18 cellular contexts compared by ENCODE assay signal in genomic region chr12:53951577-53952334, GRCh38. TPM values are rescaled to one million over a fixed set of nuclear protein-coding genes. Genes with fewer than 3 reads are reported as not detected.
DNase-seq lines count a peak whose midpoint lies in the region; ATAC-seq, FAIRE-seq and TF ChIP-seq lines count a peak whose summit lies in the region.
"Had no signal": no experiment of that assay in that cellular context is flagged by ENCODE, and none has a peak within 500 bp of the region (broad histone marks: within the 10 kb centered on the region; RNA-seq: fewer than 3 reads in every experiment).

No MANE protein-coding gene starts in this region.

- H3K79me2 ChIP-seq in HepG2 (ENCODE audit: insufficient read depth, low read length) = no peaks in the 10 kb centered on the region
- H3K79me2 ChIP-seq in H1 (ENCODE audit: control insufficient read depth in 1 of 2, insufficient read depth in 2 of 2, low read length in 2 of 2) = no peaks in the 10 kb centered on the region

- H2AFZ ChIP-seq in HepG2 (ENCODE audit: low read length) = no peak overlapping the region
- no peak overlapping the region for H2AFZ ChIP-seq in H1 (ENCODE audit: low read length)

- H4K5ac ChIP-seq in H1 (ENCODE audit: insufficient read length, low read depth, low read length) = no peak overlapping the region

- no peaks in the 10 kb centered on the region for H3K79me1 ChIP-seq in H1 (ENCODE audit: low read depth, low read length)

- CTCF ChIA-PET in HepG2 (lab: Yijun Ruan, JAX; ENCODE audit: low intra/inter-chr PET ratio, low total read pairs) = no interaction called here
- CTCF ChIA-PET in H1 (lab: Charles Lee; ENCODE audit: partially characterized antibody) = interaction anchor here (0.6 to 5.6 kb wide), 14 partner anchors 10 to 903 kb away, joined by 3 to 40 read pairs (median 5); partner anchors contain the start of gene HOXC10

- no peak overlapping the region for H2BK120ac ChIP-seq in H1 (replicated peaks; ENCODE audit: low read depth, low read length)

- H3K27me3 ChIP-seq in HepG2 (ENCODE audit: control insufficient read depth in 1 of 2, insufficient read depth in 2 of 2, low read length in 2 of 2) = peaks cover 20 to 87% of the 10 kb centered on the region in 2 experiments
- peaks cover 15 to 65% of the 10 kb centered on the region in 2 donors for H3K27me3 ChIP-seq in right lobe of liver
- peaks cover 99 to 100% (median 100%) of the 10 kb centered on the region in 4 experiments for H3K27me3 ChIP-seq in H1 (replicated peaks in 1 of 4; ENCODE audit: control insufficient read depth in 3 of 4, extremely low read depth in 1 of 4, insufficient read depth in 3 of 4, low read length in 3 of 4)

- H3K36me3 ChIP-seq in HepG2 (replicated peaks in 1 of 2; ENCODE audit: control insufficient read depth in 1 of 2, insufficient read depth in 2 of 2, low read length in 2 of 2) (no peaks in the 10 kb centered on the region), right lobe of liver (no peaks in the 10 kb centered on the region), H1 (ENCODE audit: control insufficient read depth in 2 of 4, insufficient read depth in 4 of 4, low read length in 3 of 4) (peaks cover 0 to 9% (median 0%) of the 10 kb centered on the region in 4 experiments; a peak in 1 of 8 replicates)
- H3K36me3 ChIP-seq: ascending aorta, gastroesophageal sphincter, lower lobe of right lung had no signal

- no peaks in the 10 kb centered on the region for H3K23me2 ChIP-seq in H1 (ENCODE audit: low read depth, low read length)

- BruUV-seq in HepG2 (replicated peaks; lab: Mats Ljungman, UMichigan) = no TSS peak

- H3K27ac ChIP-seq in HepG2 (ENCODE audit: extremely low read length, insufficient read depth, low read length) (no peak overlapping the region), right lobe of liver (no peak overlapping the region), H1 (ENCODE audit: low read depth, low read length) (no peak overlapping the region)
- H3K27ac ChIP-seq: ascending aorta, gastroesophageal sphincter, lower lobe of right lung had no signal

- H3K23ac ChIP-seq in H1 (ENCODE audit: insufficient read length) = no peak overlapping the region

- H2BK5ac ChIP-seq in H1 (ENCODE audit: low read depth, low read length) = no peak overlapping the region

- no peak overlapping the region for H3K4me2 ChIP-seq in HepG2 (ENCODE audit: low read depth, low read length)
- H3K4me2 ChIP-seq in H1 (ENCODE audit: insufficient read depth in 1 of 2, low read depth in 2 of 2, low read length in 2 of 2) = no peak overlapping the region

- H3K4me3 ChIP-seq in HepG2 (replicated peaks in 1 of 3; ENCODE audit: insufficient read depth in 1 of 3, low read depth in 2 of 3, low read length in 3 of 3) (no peak overlapping the region), right lobe of liver (no peak overlapping the region), H1 (ENCODE audit: extremely low read depth in 1 of 4, insufficient read depth in 2 of 4, low read depth in 3 of 4, low read length in 4 of 4) (no peak overlapping the region)
- H3K4me3 ChIP-seq: ascending aorta, gastroesophageal sphincter, lower lobe of right lung had no signal

- FAIRE-seq in HepG2 (lab: Jason Lieb, UNC) (no peak), H1 (lab: Jason Lieb, UNC) (no peak)
- FAIRE-seq: colon, D721Med had no signal

- peaks cover 5% of the 10 kb centered on the region; the same call in 1 of the 2 replicates for H4K20me1 ChIP-seq in HepG2 (ENCODE audit: insufficient read depth, low read length)
- H4K20me1 ChIP-seq in H1 (replicated peaks in 1 of 2; ENCODE audit: control insufficient read depth in 1 of 2, insufficient read depth in 2 of 2, low read length in 2 of 2) = peaks cover 25 to 47% of the 10 kb centered on the region in 2 experiments

- in situ Hi-C loops in HepG2 (cut with HindIII; ENCODE audit: extremely low pct_ligation_motif_present, low pct_unique_long_range_greater_than_20kb) = no loop called here

- 37% methylated on average over 15 of the region's 47 CpGs for WGBS in HepG2 (ENCODE audit: low lambda C conversion rate)
- WGBS in right lobe of liver (ENCODE audit: insufficient coverage, low coverage, low lambda C conversion rate, missing lambda C conversion rate) = 6% methylated on average over 8 of the region's 47 CpGs
- 13% methylated on average over 44 of the region's 47 CpGs; no CpG with 5 or more reads in 1 of the 2 experiments for WGBS in H1 (ENCODE audit: extremely low coverage in 1 of 2, insufficient coverage in 1 of 2, insufficient read length in 1 of 2, insufficient replicate concordance in 2 of 2, low coverage in 1 of 2, low lambda C conversion rate in 2 of 2, missing lambda C conversion rate in 1 of 2), 2 experiments

- H4K91ac ChIP-seq in H1 (replicated peaks; ENCODE audit: insufficient read length, low read length) = no peak overlapping the region

- TF ChIP-seq CTCF in HepG2 (CRISPR knock-in tag; IDR thresholded peaks at IDR 0.05) (no peak), right lobe of liver (IDR thresholded peaks at IDR 0.05) (no peak), H1 (IDR thresholded peaks at IDR 0.05; ENCODE audit: control extremely low read depth in 1 of 3, insufficient read depth in 1 of 3, low read depth in 1 of 3, low read length in 3 of 3) (no peak)

- H4K8ac ChIP-seq in H1 (ENCODE audit: extremely low read depth, insufficient read depth, low read length) = no peak overlapping the region

- TF ChIP-seq POLR2A in HepG2 (IDR thresholded peaks at IDR 0.05; ENCODE audit: insufficient read depth in 1 of 2, low read depth in 2 of 2, low read length in 2 of 2) (no peak), right lobe of liver (IDR thresholded peaks at IDR 0.05) (no peak), H1 (IDR thresholded peaks at IDR 0.05; ENCODE audit: control extremely low read depth in 1 of 2, low read depth in 2 of 2, low read length in 2 of 2) (no peak)

- H3K9ac ChIP-seq in HepG2 (ENCODE audit: insufficient read depth, low read depth, low read length) (no peak overlapping the region), H1 (replicated peaks in 1 of 4; ENCODE audit: extremely low read depth in 1 of 4, low read depth in 3 of 4, low read length in 3 of 4) (no peak overlapping the region)

- no peak overlapping the region for H3K14ac ChIP-seq in H1 (ENCODE audit: insufficient read length)

- peak overlapping the region; percentile 94 for H2BK12ac ChIP-seq in H1 (ENCODE audit: low read depth, low read length)

- intact Hi-C loops in HepG2 (cut with micrococcal nuclease; ENCODE audit: unreplicated experiment) (no loop called here), right lobe of liver (cut with DNase I) (no loop called here)

- H2BK15ac ChIP-seq in H1 (ENCODE audit: low read length) = no peak overlapping the region

- H3K9me3 ChIP-seq in HepG2 (ENCODE audit: low read length) (no peaks in the 10 kb centered on the region), right lobe of liver (no peaks in the 10 kb centered on the region), H1 (ENCODE audit: insufficient read depth in 2 of 2, low read depth in 1 of 2, low read length in 1 of 2) (no peaks in the 10 kb centered on the region; a peak in 1 of 4 replicates)
- H3K9me3 ChIP-seq: ascending aorta, lower lobe of right lung had no signal

- no peak for TF ChIP-seq EP300 in HepG2 (IDR thresholded peaks at IDR 0.05; ENCODE audit: low read depth in 2 of 2, low read length in 2 of 2)
- TF ChIP-seq EP300 in HepG2 (CRISPR knock-in tag; IDR thresholded peaks at IDR 0.05; ENCODE audit: borderline replicate concordance) = no peak
- TF ChIP-seq EP300 in H1 (IDR thresholded peaks at IDR 0.05; ENCODE audit: borderline replicate concordance in 1 of 2, low read depth in 2 of 2, low read length in 2 of 2) = no peak

- H3K4me1 ChIP-seq in HepG2 (ENCODE audit: insufficient read depth, low read length) (peaks cover 27% of the 10 kb centered on the region), right lobe of liver (peaks cover 0 to 3% (median 0%) of the 10 kb centered on the region in 4 donors), H1 (replicated peaks in 1 of 4; ENCODE audit: control insufficient read depth in 3 of 4, insufficient read depth in 4 of 4, low read length in 3 of 4) (peaks cover 0 to 19% (median 4%) of the 10 kb centered on the region in 4 experiments; a peak in 6 of 7 replicates)
- H3K4me1 ChIP-seq: lower lobe of right lung had no signal

- no peak overlapping the region for H3K56ac ChIP-seq in H1 (replicated peaks; ENCODE audit: insufficient read length, low read depth, low read length)

- no peak overlapping the region for H3K4ac ChIP-seq in H1 (replicated peaks; ENCODE audit: insufficient read length, low read depth, low read length)

- DNase-seq in HepG2 (ENCODE audit: low spot score) = no peak
- no peak for DNase-seq in right lobe of liver
- DNase-seq in H1 (ENCODE audit: low read depth in 1 of 2, low spot score in 2 of 2) = peak in 1 of 2 experiments; percentile 69
- DNase-seq in foreskin melanocyte = no peak
- no peak for DNase-seq in SIG-M5 (lab: John Stamatoyannopoulos, UW)
- DNase-seq in NCI-H226 = no peak
- DNase-seq: activated CD4-positive, alpha-beta T cell treated with anti-CD3 and anti-CD28 coated beads for 36 hours; GDM1; GOT3; lower lobe of right lung; NCI-H1417 treated with DMSO at 0.1 percent for 48 hours; T1000 had no signal

- no peak overlapping the region for H2AK5ac ChIP-seq in H1 (ENCODE audit: low read depth, low read length)

- POLR2A ChIA-PET in HepG2 (lab: Yijun Ruan, JAX) (no interaction called here), H1 (lab: Charles Lee; ENCODE audit: partially characterized antibody) (interaction anchor here (1.1 to 3.2 kb wide), 2 partner anchors 9 to 13 kb away, joined by 3 to 12 read pairs; partner anchors contain the start of gene HOXC13)

- H3K18ac ChIP-seq in H1 (ENCODE audit: extremely low read depth, low read length) = no peak overlapping the region

- no peak overlapping the region for H2BK20ac ChIP-seq in H1 (ENCODE audit: low read length)

- ATAC-seq in HepG2 (no peak), right lobe of liver (no peak)
- ATAC-seq: activated CD4-positive, alpha-beta T cell treated with anti-CD3 and anti-CD28 coated beads for 36 hours; activated T-helper 17 cell treated with anti-CD3 and anti-CD28 coated beads, Interleukin-2, amount 50 U/mL, for 72 hours; gastroesophageal sphincter; lower lobe of right lung; Right ventricle myocardium inferior had no signal

- TF ChIP-seq RAD21 in HepG2 (CRISPR knock-in tag; IDR thresholded peaks at IDR 0.05) (no peak), H1 (IDR thresholded peaks at IDR 0.05 in 1 of 2, conservative IDR thresholded peaks at IDR 0.05 in 1 of 2; ENCODE audit: low read depth in 2 of 2, low read length in 2 of 2) (no peak)

RNA-seq across cellular contexts. Expression of gene HOXC12, which starts 2.9 kb away (rescaled TPM):
- total RNA-seq in HepG2 (2016; rRNA removed; fragmentation: Illumina TruSeq; extraction: Trizol) (not detected in 2 replicates), right lobe of liver (not detected)
- not detected in 2 replicates for total RNA-seq in HepG2 (2016; cell fraction: cytosol; rRNA removed; fragmentation: Illumina TruSeq; extraction: Trizol; ENCODE audit: low read depth)
- not detected in 2 replicates for total RNA-seq in HepG2 (2016; cell fraction: insoluble cytoplasmic fraction; rRNA removed; fragmentation: Illumina TruSeq; extraction: Trizol)
- not detected in 2 replicates for total RNA-seq in HepG2 (2016; cell fraction: membrane; rRNA removed; fragmentation: Illumina TruSeq; extraction: Trizol)
- total RNA-seq in HepG2 (2016; cell fraction: nucleus; rRNA removed; fragmentation: Illumina TruSeq; extraction: Trizol) = not detected in 2 replicates
- polyA plus RNA-seq in HepG2 (2011; rRNA removed) (not detected in 2 replicates), H1 (2011; rRNA removed) (not detected in 2 replicates)
- not detected in 2 replicates for polyA plus RNA-seq in HepG2 (2011; cell fraction: cytosol; rRNA removed)
- not detected in 2 replicates for polyA plus RNA-seq in HepG2 (2011; cell fraction: nucleus; rRNA removed)
- not detected in 2 replicates for polyA plus RNA-seq in HepG2 (2012)
- not detected in 2 replicates for polyA plus RNA-seq in HepG2 (2016; cell fraction: cytosol; fragmentation: Illumina TruSeq; extraction: Trizol; ENCODE audit: low read depth)
- polyA plus RNA-seq in HepG2 (2016; cell fraction: insoluble cytoplasmic fraction; fragmentation: Illumina TruSeq; extraction: Trizol; ENCODE audit: low read depth) = not detected in 2 replicates
- not detected in 2 replicates for polyA plus RNA-seq in HepG2 (2016; cell fraction: membrane; fragmentation: Illumina TruSeq; extraction: Trizol; ENCODE audit: low read depth)
- not detected in 2 replicates for polyA plus RNA-seq in HepG2 (2016; cell fraction: nucleus; fragmentation: Illumina TruSeq; extraction: Trizol; ENCODE audit: insufficient read depth, low read depth)
- not detected in 2 replicates for polyA minus RNA-seq in HepG2 (2011; rRNA and poly(A)+ RNA removed; ENCODE audit: low replicate concordance)
- polyA minus RNA-seq in HepG2 (2011; cell fraction: cytosol; rRNA and poly(A)+ RNA removed) = not detected in 2 replicates
- polyA minus RNA-seq in HepG2 (2011; cell fraction: nucleus; rRNA and poly(A)+ RNA removed) = not detected in 2 replicates
- not detected in 2 replicates for total RNA-seq in H1 (2021; fragmentation: NEBNext Ultra II Directional; extraction: Animal tissue kit (Norgen Biotek cat#: 25700))
- polyA plus RNA-seq in H1 (2011; cell fraction: cytosol; rRNA removed) = not detected
- not detected for polyA plus RNA-seq in H1 (2011; cell fraction: nucleus; rRNA removed)
- not detected in 4 replicates for polyA plus RNA-seq in H1 (2012, experiment 1 of 2)
- not detected for polyA plus RNA-seq in H1 (2012, experiment 2 of 2)
- not detected for polyA plus RNA-seq in H1 (2013, experiment 1 of 2)
- polyA plus RNA-seq in H1 (2013, experiment 2 of 2) = not detected
- polyA minus RNA-seq in H1 (2011; rRNA and poly(A)+ RNA removed) = not detected in 2 replicates
- not detected for polyA minus RNA-seq in H1 (2011; cell fraction: cytosol; rRNA and poly(A)+ RNA removed)
- polyA minus RNA-seq in H1 (2011; cell fraction: nucleus; rRNA and poly(A)+ RNA removed) = not detected
- total RNA-seq: activated CD4-positive, alpha-beta T cell treated with anti-CD3 and anti-CD28 coated beads for 36 hours; activated T-helper 17 cell treated with anti-CD3 and anti-CD28 coated beads, Interleukin-2, amount 50 U/mL, for 72 hours; ascending aorta; gastroesophageal sphincter; lower lobe of right lung; Right ventricle myocardium inferior had no signal

RNA-seq across cellular contexts. Expression of gene HOXC13, which starts 13.1 kb away (rescaled TPM):
- 0.07 TPM in 2 replicates for total RNA-seq in HepG2 (2016; rRNA removed; fragmentation: Illumina TruSeq; extraction: Trizol)
- not detected in 2 replicates for total RNA-seq in HepG2 (2016; cell fraction: cytosol; rRNA removed; fragmentation: Illumina TruSeq; extraction: Trizol; ENCODE audit: low read depth)
- total RNA-seq in HepG2 (2016; cell fraction: insoluble cytoplasmic fraction; rRNA removed; fragmentation: Illumina TruSeq; extraction: Trizol) = not detected in 2 replicates
- 0.10 TPM in 1 of 2 replicates, not detected in the other for total RNA-seq in HepG2 (2016; cell fraction: membrane; rRNA removed; fragmentation: Illumina TruSeq; extraction: Trizol)
- not detected in 2 replicates for total RNA-seq in HepG2 (2016; cell fraction: nucleus; rRNA removed; fragmentation: Illumina TruSeq; extraction: Trizol)
- not detected in 2 replicates for polyA plus RNA-seq in HepG2 (2011; rRNA removed)
- polyA plus RNA-seq in HepG2 (2011; cell fraction: cytosol; rRNA removed) = not detected in 2 replicates
- polyA plus RNA-seq in HepG2 (2011; cell fraction: nucleus; rRNA removed) = not detected in 2 replicates
- not detected in 2 replicates for polyA plus RNA-seq in HepG2 (2012)
- polyA plus RNA-seq in HepG2 (2016; cell fraction: cytosol; fragmentation: Illumina TruSeq; extraction: Trizol; ENCODE audit: low read depth) = not detected in 2 replicates
- polyA plus RNA-seq in HepG2 (2016; cell fraction: insoluble cytoplasmic fraction; fragmentation: Illumina TruSeq; extraction: Trizol; ENCODE audit: low read depth) = not detected in 2 replicates
- polyA plus RNA-seq in HepG2 (2016; cell fraction: membrane; fragmentation: Illumina TruSeq; extraction: Trizol; ENCODE audit: low read depth) = not detected in 2 replicates
- not detected in 2 replicates for polyA plus RNA-seq in HepG2 (2016; cell fraction: nucleus; fragmentation: Illumina TruSeq; extraction: Trizol; ENCODE audit: insufficient read depth, low read depth)
- 0.10 and 9.6 TPM in 2 replicates for polyA minus RNA-seq in HepG2 (2011; rRNA and poly(A)+ RNA removed; ENCODE audit: low replicate concordance)
- polyA minus RNA-seq in HepG2 (2011; cell fraction: cytosol; rRNA and poly(A)+ RNA removed) = not detected in 2 replicates
- polyA minus RNA-seq in HepG2 (2011; cell fraction: nucleus; rRNA and poly(A)+ RNA removed) = not detected in 2 replicates
- total RNA-seq in right lobe of liver = not detected
- total RNA-seq in H1 (2021; fragmentation: NEBNext Ultra II Directional; extraction: Animal tissue kit (Norgen Biotek cat#: 25700)) = 0.13 TPM in 1 of 2 replicates, not detected in the other
- 0.02 TPM in 1 of 2 replicates, not detected in the other for polyA plus RNA-seq in H1 (2011; rRNA removed)
- not detected for polyA plus RNA-seq in H1 (2011; cell fraction: cytosol; rRNA removed)
- polyA plus RNA-seq in H1 (2011; cell fraction: nucleus; rRNA removed) = not detected
- not detected in 4 replicates for polyA plus RNA-seq in H1 (2012, experiment 1 of 2)
- 0.10 TPM for polyA plus RNA-seq in H1 (2012, experiment 2 of 2)
- 0.02 TPM for polyA plus RNA-seq in H1 (2013, experiment 1 of 2)
- polyA plus RNA-seq in H1 (2013, experiment 2 of 2) = not detected
- polyA minus RNA-seq in H1 (2011; rRNA and poly(A)+ RNA removed) = not detected in 2 replicates
- polyA minus RNA-seq in H1 (2011; cell fraction: cytosol; rRNA and poly(A)+ RNA removed) = not detected
- not detected for polyA minus RNA-seq in H1 (2011; cell fraction: nucleus; rRNA and poly(A)+ RNA removed)
- total RNA-seq: activated CD4-positive, alpha-beta T cell treated with anti-CD3 and anti-CD28 coated beads for 36 hours; activated T-helper 17 cell treated with anti-CD3 and anti-CD28 coated beads, Interleukin-2, amount 50 U/mL, for 72 hours; ascending aorta; gastroesophageal sphincter; lower lobe of right lung; Right ventricle myocardium inferior had no signal

RNA-seq across cellular contexts. Expression of gene HOXC11, which starts 21.2 kb away (rescaled TPM):
- total RNA-seq in HepG2 (2016; rRNA removed; fragmentation: Illumina TruSeq; extraction: Trizol) (not detected in 2 replicates), right lobe of liver (not detected)
- not detected in 2 replicates for total RNA-seq in HepG2 (2016; cell fraction: cytosol; rRNA removed; fragmentation: Illumina TruSeq; extraction: Trizol; ENCODE audit: low read depth)
- not detected in 2 replicates for total RNA-seq in HepG2 (2016; cell fraction: insoluble cytoplasmic fraction; rRNA removed; fragmentation: Illumina TruSeq; extraction: Trizol)
- not detected in 2 replicates for total RNA-seq in HepG2 (2016; cell fraction: membrane; rRNA removed; fragmentation: Illumina TruSeq; extraction: Trizol)
- total RNA-seq in HepG2 (2016; cell fraction: nucleus; rRNA removed; fragmentation: Illumina TruSeq; extraction: Trizol) = not detected in 2 replicates
- polyA plus RNA-seq in HepG2 (2011; rRNA removed) (not detected in 2 replicates), H1 (2011; rRNA removed) (not detected in 2 replicates)
- not detected in 2 replicates for polyA plus RNA-seq in HepG2 (2011; cell fraction: cytosol; rRNA removed)
- polyA plus RNA-seq in HepG2 (2011; cell fraction: nucleus; rRNA removed) = not detected in 2 replicates
- polyA plus RNA-seq in HepG2 (2012) = not detected in 2 replicates
- polyA plus RNA-seq in HepG2 (2016; cell fraction: cytosol; fragmentation: Illumina TruSeq; extraction: Trizol; ENCODE audit: low read depth) = not detected in 2 replicates
- polyA plus RNA-seq in HepG2 (2016; cell fraction: insoluble cytoplasmic fraction; fragmentation: Illumina TruSeq; extraction: Trizol; ENCODE audit: low read depth) = not detected in 2 replicates
- not detected in 2 replicates for polyA plus RNA-seq in HepG2 (2016; cell fraction: membrane; fragmentation: Illumina TruSeq; extraction: Trizol; ENCODE audit: low read depth)
- polyA plus RNA-seq in HepG2 (2016; cell fraction: nucleus; fragmentation: Illumina TruSeq; extraction: Trizol; ENCODE audit: insufficient read depth, low read depth) = not detected in 2 replicates
- polyA minus RNA-seq in HepG2 (2011; rRNA and poly(A)+ RNA removed; ENCODE audit: low replicate concordance) = 8.8 TPM in 1 of 2 replicates, not detected in the other
- polyA minus RNA-seq in HepG2 (2011; cell fraction: cytosol; rRNA and poly(A)+ RNA removed) = 0.30 TPM in 1 of 2 replicates, not detected in the other
- polyA minus RNA-seq in HepG2 (2011; cell fraction: nucleus; rRNA and poly(A)+ RNA removed) = 0.13 TPM in 1 of 2 replicates, not detected in the other
- total RNA-seq in H1 (2021; fragmentation: NEBNext Ultra II Directional; extraction: Animal tissue kit (Norgen Biotek cat#: 25700)) = not detected in 2 replicates
- not detected for polyA plus RNA-seq in H1 (2011; cell fraction: cytosol; rRNA removed)
- not detected for polyA plus RNA-seq in H1 (2011; cell fraction: nucleus; rRNA removed)
- not detected in 4 replicates for polyA plus RNA-seq in H1 (2012, experiment 1 of 2)
- polyA plus RNA-seq in H1 (2012, experiment 2 of 2) = not detected
- polyA plus RNA-seq in H1 (2013, experiment 1 of 2) = not detected
- not detected for polyA plus RNA-seq in H1 (2013, experiment 2 of 2)
- polyA minus RNA-seq in H1 (2011; rRNA and poly(A)+ RNA removed) = not detected in 2 replicates
- polyA minus RNA-seq in H1 (2011; cell fraction: cytosol; rRNA and poly(A)+ RNA removed) = 0.88 TPM
- polyA minus RNA-seq in H1 (2011; cell fraction: nucleus; rRNA and poly(A)+ RNA removed) = 0.40 TPM
- total RNA-seq: activated CD4-positive, alpha-beta T cell treated with anti-CD3 and anti-CD28 coated beads for 36 hours; activated T-helper 17 cell treated with anti-CD3 and anti-CD28 coated beads, Interleukin-2, amount 50 U/mL, for 72 hours; gastroesophageal sphincter; lower lobe of right lung; Right ventricle myocardium inferior had no signal

RNA-seq across cellular contexts. Expression of gene HOTAIR, which starts 23.0 kb away (rescaled TPM):
- not detected in 2 replicates for total RNA-seq in HepG2 (2016; rRNA removed; fragmentation: Illumina TruSeq; extraction: Trizol)
- not detected in 2 replicates for total RNA-seq in HepG2 (2016; cell fraction: cytosol; rRNA removed; fragmentation: Illumina TruSeq; extraction: Trizol; ENCODE audit: low read depth)
- total RNA-seq in HepG2 (2016; cell fraction: insoluble cytoplasmic fraction; rRNA removed; fragmentation: Illumina TruSeq; extraction: Trizol) = not detected in 2 replicates
- total RNA-seq in HepG2 (2016; cell fraction: membrane; rRNA removed; fragmentation: Illumina TruSeq; extraction: Trizol) = not detected in 2 replicates
- total RNA-seq in HepG2 (2016; cell fraction: nucleus; rRNA removed; fragmentation: Illumina TruSeq; extraction: Trizol) = not detected in 2 replicates
- not detected in 2 replicates for polyA plus RNA-seq in HepG2 (2011; rRNA removed)
- not detected in 2 replicates for polyA plus RNA-seq in HepG2 (2011; cell fraction: cytosol; rRNA removed)
- not detected in 2 replicates for polyA plus RNA-seq in HepG2 (2011; cell fraction: nucleus; rRNA removed)
- polyA plus RNA-seq in HepG2 (2012) = not detected in 2 replicates
- not detected in 2 replicates for polyA plus RNA-seq in HepG2 (2016; cell fraction: cytosol; fragmentation: Illumina TruSeq; extraction: Trizol; ENCODE audit: low read depth)
- not detected in 2 replicates for polyA plus RNA-seq in HepG2 (2016; cell fraction: insoluble cytoplasmic fraction; fragmentation: Illumina TruSeq; extraction: Trizol; ENCODE audit: low read depth)
- polyA plus RNA-seq in HepG2 (2016; cell fraction: membrane; fragmentation: Illumina TruSeq; extraction: Trizol; ENCODE audit: low read depth) = not detected in 2 replicates
- polyA plus RNA-seq in HepG2 (2016; cell fraction: nucleus; fragmentation: Illumina TruSeq; extraction: Trizol; ENCODE audit: insufficient read depth, low read depth) = not detected in 2 replicates
- 0.84 TPM in 1 of 2 replicates, not detected in the other for polyA minus RNA-seq in HepG2 (2011; rRNA and poly(A)+ RNA removed; ENCODE audit: low replicate concordance)
- not detected in 2 replicates for polyA minus RNA-seq in HepG2 (2011; cell fraction: cytosol; rRNA and poly(A)+ RNA removed)
- not detected in 2 replicates for polyA minus RNA-seq in HepG2 (2011; cell fraction: nucleus; rRNA and poly(A)+ RNA removed)
- total RNA-seq in right lobe of liver = not detected
- total RNA-seq in H1 (2021; fragmentation: NEBNext Ultra II Directional; extraction: Animal tissue kit (Norgen Biotek cat#: 25700)) = not detected in 2 replicates
- not detected in 2 replicates for polyA plus RNA-seq in H1 (2011; rRNA removed)
- not detected for polyA plus RNA-seq in H1 (2011; cell fraction: cytosol; rRNA removed)
- not detected for polyA plus RNA-seq in H1 (2011; cell fraction: nucleus; rRNA removed)
- polyA plus RNA-seq in H1 (2012, experiment 1 of 2) = not detected in 4 replicates
- polyA plus RNA-seq in H1 (2012, experiment 2 of 2) = not detected
- polyA plus RNA-seq in H1 (2013, experiment 1 of 2) = not detected
- polyA plus RNA-seq in H1 (2013, experiment 2 of 2) = not detected
- polyA minus RNA-seq in H1 (2011; rRNA and poly(A)+ RNA removed) = not detected in 2 replicates
- not detected for polyA minus RNA-seq in H1 (2011; cell fraction: cytosol; rRNA and poly(A)+ RNA removed)
- polyA minus RNA-seq in H1 (2011; cell fraction: nucleus; rRNA and poly(A)+ RNA removed) = not detected
- total RNA-seq: activated CD4-positive, alpha-beta T cell treated with anti-CD3 and anti-CD28 coated beads for 36 hours; activated T-helper 17 cell treated with anti-CD3 and anti-CD28 coated beads, Interleukin-2, amount 50 U/mL, for 72 hours; ascending aorta; lower lobe of right lung; Right ventricle myocardium inferior had no signal

RNA-seq across cellular contexts. Expression of gene HOXC10, which starts 33.2 kb away (rescaled TPM):
- total RNA-seq in HepG2 (2016; rRNA removed; fragmentation: Illumina TruSeq; extraction: Trizol) (not detected in 2 replicates), right lobe of liver (not detected)
- total RNA-seq in HepG2 (2016; cell fraction: cytosol; rRNA removed; fragmentation: Illumina TruSeq; extraction: Trizol; ENCODE audit: low read depth) = not detected in 2 replicates
- not detected in 2 replicates for total RNA-seq in HepG2 (2016; cell fraction: insoluble cytoplasmic fraction; rRNA removed; fragmentation: Illumina TruSeq; extraction: Trizol)
- total RNA-seq in HepG2 (2016; cell fraction: membrane; rRNA removed; fragmentation: Illumina TruSeq; extraction: Trizol) = not detected in 2 replicates
- not detected in 2 replicates for total RNA-seq in HepG2 (2016; cell fraction: nucleus; rRNA removed; fragmentation: Illumina TruSeq; extraction: Trizol)
- polyA plus RNA-seq in HepG2 (2011; rRNA removed) (not detected in 2 replicates), H1 (2011; rRNA removed) (not detected in 2 replicates)
- polyA plus RNA-seq in HepG2 (2011; cell fraction: cytosol; rRNA removed) = 0.17 TPM in 1 of 2 replicates, not detected in the other
- not detected in 2 replicates for polyA plus RNA-seq in HepG2 (2011; cell fraction: nucleus; rRNA removed)
- polyA plus RNA-seq in HepG2 (2012) = 0.35 TPM in 1 of 2 replicates, not detected in the other
- not detected in 2 replicates for polyA plus RNA-seq in HepG2 (2016; cell fraction: cytosol; fragmentation: Illumina TruSeq; extraction: Trizol; ENCODE audit: low read depth)
- polyA plus RNA-seq in HepG2 (2016; cell fraction: insoluble cytoplasmic fraction; fragmentation: Illumina TruSeq; extraction: Trizol; ENCODE audit: low read depth) = 0.19 TPM in 1 of 2 replicates, not detected in the other
- polyA plus RNA-seq in HepG2 (2016; cell fraction: membrane; fragmentation: Illumina TruSeq; extraction: Trizol; ENCODE audit: low read depth) = not detected in 2 replicates
- not detected in 2 replicates for polyA plus RNA-seq in HepG2 (2016; cell fraction: nucleus; fragmentation: Illumina TruSeq; extraction: Trizol; ENCODE audit: insufficient read depth, low read depth)
- 19.2 TPM in 1 of 2 replicates, not detected in the other for polyA minus RNA-seq in HepG2 (2011; rRNA and poly(A)+ RNA removed; ENCODE audit: low replicate concordance)
- polyA minus RNA-seq in HepG2 (2011; cell fraction: cytosol; rRNA and poly(A)+ RNA removed) = not detected in 2 replicates
- polyA minus RNA-seq in HepG2 (2011; cell fraction: nucleus; rRNA and poly(A)+ RNA removed) = 0.26 TPM in 1 of 2 replicates, not detected in the other
- not detected in 2 replicates for total RNA-seq in H1 (2021; fragmentation: NEBNext Ultra II Directional; extraction: Animal tissue kit (Norgen Biotek cat#: 25700))
- not detected for polyA plus RNA-seq in H1 (2011; cell fraction: cytosol; rRNA removed)
- polyA plus RNA-seq in H1 (2011; cell fraction: nucleus; rRNA removed) = not detected
- polyA plus RNA-seq in H1 (2012, experiment 1 of 2) = not detected in 4 replicates
- 0.20 TPM for polyA plus RNA-seq in H1 (2012, experiment 2 of 2)
- polyA plus RNA-seq in H1 (2013, experiment 1 of 2) = not detected
- not detected for polyA plus RNA-seq in H1 (2013, experiment 2 of 2)
- polyA minus RNA-seq in H1 (2011; rRNA and poly(A)+ RNA removed) = not detected in 2 replicates
- not detected for polyA minus RNA-seq in H1 (2011; cell fraction: cytosol; rRNA and poly(A)+ RNA removed)
- polyA minus RNA-seq in H1 (2011; cell fraction: nucleus; rRNA and poly(A)+ RNA removed) = not detected
- total RNA-seq: activated CD4-positive, alpha-beta T cell treated with anti-CD3 and anti-CD28 coated beads for 36 hours; activated T-helper 17 cell treated with anti-CD3 and anti-CD28 coated beads, Interleukin-2, amount 50 U/mL, for 72 hours; ascending aorta; gastroesophageal sphincter; lower lobe of right lung; Right ventricle myocardium inferior had no signal

Comparison
In these comparisons a context has a peak if more than half of its experiments do, and no peak if none do; other contexts are left out.
1. Of the 41 proteins assayed by ChIP-seq in both HepG2 and H1: peak only in HepG2: none; only in H1: EZH2, RNF2, SUZ12 and TCF12; in both: none; in neither: 37.